In genomic region chr11:69075421-69076128, GRCh38 we compare ENCODE assay signal across 9 cellular contexts. TPM values are rescaled to one million over a fixed set of nuclear protein-coding genes. Genes with fewer than 3 reads are reported as not detected.
A peak's percentile ranks its signal among the peaks of the same experiment; 100 is the strongest.
DNase-seq lines count a peak whose midpoint lies in the region; ATAC-seq and TF ChIP-seq lines count a peak whose summit lies in the region.
"Had no signal": no experiment of that assay in that cellular context is flagged by ENCODE, and none has a peak within 500 bp of the region (broad histone marks: within the 10 kb centered on the region; RNA-seq: fewer than 3 reads in every experiment).

No MANE protein-coding gene starts in this region.

- H3K4me3 ChIP-seq in astrocyte of the spinal cord (ENCODE audit: low read depth, low read length) (no peak overlapping the region), stomach (no peak overlapping the region)

- TF ChIP-seq CTCF in astrocyte of the spinal cord (IDR thresholded peaks at IDR 0.05; ENCODE audit: low read depth, low read length) (no peak), stomach (IDR thresholded peaks at IDR 0.05) (no peak), GM10248 (IDR thresholded peaks at IDR 0.05; ENCODE audit: control extremely low read depth, extremely low read depth, low read depth, missing control alignments) (no peak)

- 72 to 79% (median 76%) methylated on average over 16 to 18 of the region's 18 CpGs for WGBS in stomach, 5 donors

- no peaks in the 10 kb centered on the region for H3K27me3 ChIP-seq in stomach

- ATAC-seq in GM19455 (IDR thresholded peaks at IDR 0.05; ENCODE audit: unreplicated experiment): no peak
- ATAC-seq: effector memory CD8-positive, alpha-beta T cell had no signal

- H3K36me3 ChIP-seq in stomach: peaks cover 45 to 90% (median 88%) of the 10 kb centered on the region in 4 donors

- H3K4me1 ChIP-seq in stomach: peaks cover 0 to 36% (median 13%) of the 10 kb centered on the region in 4 donors

- H3K27ac ChIP-seq in stomach: peak overlapping the region in 4 of 5 donors; percentile 71 to 84 (median 73)

- in situ Hi-C loops in astrocyte of the spinal cord (cut with HindIII; ENCODE audit: low sequenced_read_pairs): no loop called here

- no peaks in the 10 kb centered on the region for H3K9me3 ChIP-seq in stomach

- DNase-seq in GOT3 (lab: John Stamatoyannopoulos, UW) (peak; percentile 55), astrocyte of the spinal cord (ENCODE audit: low read depth, low spot score) (peak; percentile 99), hepatic stellate cell (ENCODE audit: low spot score) (peak; percentile 95), stomach (peak; percentile 55), GM10248 (ENCODE audit: extremely low spot score) (no peak), SKM-1 (lab: John Stamatoyannopoulos, UW; ENCODE audit: unreplicated experiment) (no peak), HEK293T (ENCODE audit: extremely low spot score) (no peak)
- DNase-seq: effector memory CD8-positive, alpha-beta T cell had no signal

- CTCF ChIA-PET in GM10248 (lab: Yijun Ruan, JAX) (interaction anchor here (0.9 to 1.0 kb wide), 2 partner anchors 12 to 18 kb away, joined by 3 read pairs; no protein-coding TSS in a partner anchor), HEK293T (lab: Yijun Ruan, JAX) (no interaction called here)

- TF ChIP-seq POLR2A in stomach (IDR thresholded peaks at IDR 0.05): no peak

- POLR2A ChIA-PET in GM10248 (lab: Yijun Ruan, JAX) (no interaction called here), HEK293T (lab: Yijun Ruan, JAX) (no interaction called here)

- intact Hi-C loops in stomach (cut with DNase I; ENCODE audit: low total_unique reads): no loop called here

- peak; percentile 80 for TF ChIP-seq EP300 in stomach (IDR thresholded peaks at IDR 0.05)

TF ChIP-seq in HEK293T, 16 proteins besides CTCF, POLR2A, EP300 and RAD21:
- no peak for TF ChIP-seq FOXM1 (IDR thresholded peaks at IDR 0.05; ENCODE audit: borderline replicate concordance)
- no peak for TF ChIP-seq ZNF384 (IDR thresholded peaks at IDR 0.05)
- no peak for TF ChIP-seq TARDBP (IDR thresholded peaks at IDR 0.05)
- no peak for TF ChIP-seq PKNOX1 (IDR thresholded peaks at IDR 0.05)
- TF ChIP-seq HDGF (IDR thresholded peaks at IDR 0.05; ENCODE audit: borderline replicate concordance): no peak
- no peak for TF ChIP-seq SP1 (IDR thresholded peaks at IDR 0.05)
- no peak for TF ChIP-seq L3MBTL2 (conservative IDR thresholded peaks at IDR 0.05)
- TF ChIP-seq SUZ12 (IDR thresholded peaks at IDR 0.05): no peak

RNA-seq across cellular contexts. Expression of gene TPCN2, which starts 26.8 kb away (rescaled TPM):
- 10 to 100 TPM in 4 of 5 donors, 1 to 10 TPM in 1; 6.4 to 66.1 (median 33.0) TPM for total RNA-seq in stomach
- polyA plus RNA-seq in stomach: 10 to 100 TPM; 16.4 to 29.8 (median 19.7) TPM

Comparison
In these comparisons a context has a peak if more than half of its experiments do, and no peak if none do; other contexts are left out.
1. DNase-seq: peak in GOT3 (single experiment), astrocyte of the spinal cord (single experiment), hepatic stellate cell (single experiment) and stomach (single experiment); none in GM10248 (single experiment), SKM-1 (single experiment) and HEK293T (single experiment).